Comparison of ENCODE assay signal across 1 cellular context in genomic region chr2:71882949-71883472, GRCh38.
TF ChIP-seq lines count a peak whose summit lies in the region.

No MANE protein-coding gene starts in this region.

TF ChIP-seq in K562, 482 proteins besides CTCF, POLR2A, EP300 and RAD21 (continued from another document and continues in another):
- peak; percentile 98 for TF ChIP-seq TEAD4 (IDR thresholded peaks at IDR 0.05; ENCODE audit: low read length)
- TF ChIP-seq TEAD4 (CRISPR knock-in tag; IDR thresholded peaks at IDR 0.05; ENCODE audit: borderline replicate concordance), result no peak
- no peak for TF ChIP-seq STAT5B (CRISPR knock-in tag; IDR thresholded peaks at IDR 0.05)
- TF ChIP-seq ARID3B (CRISPR knock-in tag; IDR thresholded peaks at IDR 0.05; ENCODE audit: borderline replicate concordance), result no peak
- TF ChIP-seq ILK (tag; IDR thresholded peaks at IDR 0.05; ENCODE audit: borderline replicate concordance, low read depth), result no peak
- peak; percentile 100 for TF ChIP-seq CBFA2T3 (IDR thresholded peaks at IDR 0.05)
- peak; percentile 94 for TF ChIP-seq MECOM (CRISPR knock-in tag; IDR thresholded peaks at IDR 0.05)
- peak; percentile 90 for TF ChIP-seq BHLHE40 (IDR thresholded peaks at IDR 0.05; ENCODE audit: low read length)
- TF ChIP-seq KLF13 (tag; IDR thresholded peaks at IDR 0.05; ENCODE audit: borderline replicate concordance, low read depth), result no peak
- TF ChIP-seq MLLT1 (IDR thresholded peaks at IDR 0.05), result peak in 1 of 2 experiments; percentile 72; a peak in 3 of 4 replicates
- TF ChIP-seq SMAD4 (CRISPR knock-in tag; conservative IDR thresholded peaks at IDR 0.05), result peak; percentile 99
- TF ChIP-seq UBTF (IDR thresholded peaks at IDR 0.05; ENCODE audit: borderline replicate concordance in 1 of 2, low read depth in 2 of 2, low read length in 2 of 2), result no peak
- TF ChIP-seq DPF2 (IDR thresholded peaks at IDR 0.05), result peak; percentile 97
- peak; percentile 84 to 88 for TF ChIP-seq KDM1A (IDR thresholded peaks at IDR 0.05)
- TF ChIP-seq CHD7 (IDR thresholded peaks at IDR 0.05; ENCODE audit: low read depth, low read length), result no peak
- peak; percentile 78 for TF ChIP-seq GABPB1 (CRISPR knock-in tag; IDR thresholded peaks at IDR 0.05)
- no peak for TF ChIP-seq ZNF124 (CRISPR knock-in tag; IDR thresholded peaks at IDR 0.05)
- no peak for TF ChIP-seq SNAPC5 (CRISPR knock-in tag; IDR thresholded peaks at IDR 0.05)
- peak; percentile 87 for TF ChIP-seq GATAD2B (IDR thresholded peaks at IDR 0.05; ENCODE audit: borderline replicate concordance)
- TF ChIP-seq CCAR2 (IDR thresholded peaks at IDR 0.05; ENCODE audit: low read depth, low read length), result no peak
- TF ChIP-seq POLR2AphosphoS2 (IDR thresholded peaks at IDR 0.05; ENCODE audit: low read length), result no peak
- TF ChIP-seq SP1 (CRISPR knock-in tag; IDR thresholded peaks at IDR 0.05), result no peak
- TF ChIP-seq GTF2E2 (tag; IDR thresholded peaks at IDR 0.05), result no peak
- TF ChIP-seq FOXA3 (CRISPR knock-in tag; conservative IDR thresholded peaks at IDR 0.05 in 1 of 2, IDR thresholded peaks at IDR 0.05 in 1 of 2), result peak; percentile 84 to 95
- no peak for TF ChIP-seq MIER1 (IDR thresholded peaks at IDR 0.05; ENCODE audit: low read depth)
- no peak for TF ChIP-seq DEAF1 (CRISPR knock-in tag; IDR thresholded peaks at IDR 0.05)
- no peak for TF ChIP-seq U2AF1 (optimal IDR thresholded peaks at IDR 0.05; ENCODE audit: low read depth, low read length)
- no peak for TF ChIP-seq HEY1 (CRISPR knock-in tag; IDR thresholded peaks at IDR 0.05; ENCODE audit: borderline replicate concordance)
- TF ChIP-seq GTF2F1 (IDR thresholded peaks at IDR 0.05; ENCODE audit: low read depth, low read length), result no peak
- TF ChIP-seq ZBTB17 (CRISPR knock-in tag; IDR thresholded peaks at IDR 0.05), result peak; percentile 84
- peak; percentile 100 for TF ChIP-seq ETV1 (tag; conservative IDR thresholded peaks at IDR 0.05; ENCODE audit: low read depth)
- peak; percentile 91 for TF ChIP-seq ZNF449 (CRISPR knock-in tag; IDR thresholded peaks at IDR 0.05)
- TF ChIP-seq CXXC5 (CRISPR knock-in tag; IDR thresholded peaks at IDR 0.05), result peak; percentile 85
- 0 out of 2 replicates have a peak, but pooled peaks have one; percentile 10 for TF ChIP-seq GMEB1 (CRISPR knock-in tag; IDR thresholded peaks at IDR 0.05)
- TF ChIP-seq ZBTB12 (CRISPR knock-in tag; IDR thresholded peaks at IDR 0.05), result 0 out of 2 replicates have a peak, but pooled peaks have one; percentile 27
- TF ChIP-seq POU5F1 (IDR thresholded peaks at IDR 0.05; ENCODE audit: borderline replicate concordance, low read depth, low read length, partially characterized antibody), result no peak
- TF ChIP-seq DACH1 (IDR thresholded peaks at IDR 0.05; ENCODE audit: partially characterized antibody), result peak; percentile 98
- no peak for TF ChIP-seq ZNF232 (CRISPR knock-in tag; IDR thresholded peaks at IDR 0.05)
